7 cellular contexts compared by ENCODE assay signal in genomic region chr12:51048601-51049369, GRCh38. TPM values are rescaled to one million over a fixed set of nuclear protein-coding genes. Genes with fewer than 3 reads are reported as not detected.
DNase-seq lines count a peak whose midpoint lies in the region; ATAC-seq and TF ChIP-seq lines count a peak whose summit lies in the region.

No MANE protein-coding gene starts in this region.

- 9% methylated on average over 18 of the region's 18 CpGs for WGBS in SK-N-SH (ENCODE audit: low lambda C conversion rate)

- no peak for TF ChIP-seq RAD21 in HCT116 (IDR thresholded peaks at IDR 0.05; ENCODE audit: low read depth)
- no peak for TF ChIP-seq RAD21 in SK-N-SH (IDR thresholded peaks at IDR 0.05; ENCODE audit: low read length)

- ATAC-seq in HCT116 = no peak
- ATAC-seq in GM18870 (IDR thresholded peaks at IDR 0.05; ENCODE audit: unreplicated experiment) = no peak

- TF ChIP-seq CTCF in HCT116 (IDR thresholded peaks at IDR 0.05 in 2 of 3, conservative IDR thresholded peaks at IDR 0.05 in 1 of 3; ENCODE audit: borderline replicate concordance in 1 of 3, insufficient read depth in 1 of 3, low read depth in 2 of 3, low read length in 2 of 3) (no peak), SK-N-SH (IDR thresholded peaks at IDR 0.05) (no peak), osteocyte (IDR thresholded peaks at IDR 0.05) (no peak)

- H3K9me3 Mint-ChIP-seq in osteocyte (ENCODE audit: unreplicated experiment) = no peaks in the 10 kb centered on the region

- H3K36me3 ChIP-seq in HCT116 (ENCODE audit: control insufficient read depth in 1 of 2, insufficient read depth in 2 of 2, low read length in 2 of 2) = peaks cover 17 to 18% of the 10 kb centered on the region in 2 experiments
- H3K36me3 ChIP-seq in SK-N-SH (replicated peaks in 1 of 2; ENCODE audit: control insufficient read depth in 1 of 2, insufficient read depth in 2 of 2, low read length in 1 of 2) = peaks cover 11 to 28% of the 10 kb centered on the region in 2 experiments

- H3K36me3 Mint-ChIP-seq in osteocyte (ENCODE audit: unreplicated experiment) = peaks cover 4% of the 10 kb centered on the region

- peak overlapping the region; percentile 86 for H3K27ac Mint-ChIP-seq in osteocyte (ENCODE audit: unreplicated experiment)

- peak overlapping the region; percentile 87 for H3K4me3 Mint-ChIP-seq in osteocyte (ENCODE audit: unreplicated experiment)

- DNase-seq in HCT116 (ENCODE audit: low read depth, low spot score) (no peak), SK-N-SH (peak; percentile 27), erythroblast (lab: John Stamatoyannopoulos, UW) (peak; percentile 48 to 67), osteocyte (ENCODE audit: extremely low spot score, unreplicated experiment) (no peak), COLO668 (lab: John Stamatoyannopoulos, UW; ENCODE audit: unreplicated experiment) (no peak), superior temporal gyrus (ENCODE audit: extremely low spot score) (no peak)

- CTCF ChIA-PET in HCT116 (lab: Charles Lee) = no interaction called here
- CTCF ChIA-PET in SK-N-SH (lab: Yijun Ruan, JAX) = interaction anchor here (0.7 to 1.4 kb wide), 4 partner anchors 12 to 169 kb away, joined by 3 to 5 read pairs (median 4); partner anchors contain the start of gene POU6F1

- H3K27ac ChIP-seq in HCT116 (ENCODE audit: low read depth, low read length) (peak overlapping the region; percentile 84), SK-N-SH (ENCODE audit: low read depth in 2 of 2, low read length in 1 of 2) (peak overlapping the region; percentile 69 to 78; a peak in 3 of 4 replicates)

- RAD21 ChIA-PET in HCT116 (lab: Charles Lee; ENCODE audit: low non-redundant PET in 1 of 2, low total read pairs in 2 of 2, uncharacterized antibody in 2 of 2, unreplicated experiment in 2 of 2) = no interaction called here

- H3K4me1 Mint-ChIP-seq in osteocyte (ENCODE audit: unreplicated experiment) = peaks cover 30% of the 10 kb centered on the region

- H3K27me3 Mint-ChIP-seq in osteocyte (ENCODE audit: unreplicated experiment) = no peaks in the 10 kb centered on the region

- H3K27me3 ChIP-seq in HCT116 (ENCODE audit: insufficient read depth, low read length) (no peaks in the 10 kb centered on the region), SK-N-SH (ENCODE audit: insufficient read depth) (no peaks in the 10 kb centered on the region)

- H3K9me3 ChIP-seq in HCT116 (ENCODE audit: control insufficient read depth in 1 of 2, insufficient read depth in 1 of 2, low read depth in 1 of 2, low read length in 2 of 2) (no peaks in the 10 kb centered on the region), SK-N-SH (no peaks in the 10 kb centered on the region)

- no peaks in the 10 kb centered on the region for H3F3A ChIP-seq in SK-N-SH (replicated peaks; ENCODE audit: insufficient read depth)

- H3K9me2 ChIP-seq in HCT116 (ENCODE audit: insufficient read depth) = no peaks in the 10 kb centered on the region
- no peaks in the 10 kb centered on the region for H3K9me2 ChIP-seq in SK-N-SH

- peak overlapping the region; percentile 87 for H3K4me2 ChIP-seq in HCT116 (ENCODE audit: low read length)
- peak overlapping the region; percentile 95 for H3K4me2 ChIP-seq in SK-N-SH

- H2AFZ ChIP-seq in HCT116 (ENCODE audit: low read depth, low read length, poor library complexity, severe bottlenecking) = no peak overlapping the region
- H2AFZ ChIP-seq in SK-N-SH (ENCODE audit: low read depth) = peak overlapping the region; percentile 66

- H3K79me2 ChIP-seq in HCT116 (ENCODE audit: insufficient read depth, low read length) = peaks cover 37% of the 10 kb centered on the region
- H3K79me2 ChIP-seq in SK-N-SH (ENCODE audit: insufficient read depth) = peaks cover 49% of the 10 kb centered on the region

- peak overlapping the region; percentile 83 for H3K9ac ChIP-seq in HCT116 (ENCODE audit: low read length)
- peak overlapping the region; percentile 70 for H3K9ac ChIP-seq in SK-N-SH

- H3K4me1 ChIP-seq in HCT116 (ENCODE audit: control insufficient read depth in 1 of 2, insufficient read depth in 2 of 2, low read length in 2 of 2) (peaks cover 7 to 18% of the 10 kb centered on the region in 2 experiments; a peak in 2 of 4 replicates), SK-N-SH (ENCODE audit: control insufficient read depth in 1 of 2, insufficient read depth in 2 of 2, low read depth in 1 of 2, low read length in 1 of 2) (peaks cover 4 to 11% of the 10 kb centered on the region in 2 experiments; a peak in 2 of 4 replicates)

- intact Hi-C loops in HCT116 (cut with micrococcal nuclease) = loop anchor here (5.0 kb wide), 1 partner anchor 286 kb away; the partner anchor contains the start of gene ATF1

- H4K20me1 ChIP-seq in HCT116 (ENCODE audit: insufficient read depth) (no peaks in the 10 kb centered on the region), SK-N-SH (ENCODE audit: insufficient read depth) (no peaks in the 10 kb centered on the region)

- no peak for TF ChIP-seq EP300 in SK-N-SH (IDR thresholded peaks at IDR 0.05; ENCODE audit: borderline replicate concordance in 1 of 2, low read depth in 1 of 2, low read length in 1 of 2)

- POLR2A ChIA-PET in HCT116 (lab: Charles Lee) = no interaction called here
- POLR2A ChIA-PET in SK-N-SH (lab: Yijun Ruan, JAX) = interaction anchor here (1.3 to 1.5 kb wide), 3 partner anchors 12 to 35 kb away, joined by 3 to 4 read pairs (median 3); partner anchors contain the start of gene CSRNP2

- TSS peak; percentile 75 for BruUV-seq in HCT116 (replicated peaks; lab: Mats Ljungman, UMichigan)

- TF ChIP-seq POLR2A in HCT116 (IDR thresholded peaks at IDR 0.05; ENCODE audit: borderline replicate concordance, extremely low read depth, insufficient read depth, insufficient read length) = no peak
- TF ChIP-seq POLR2A in erythroblast (IDR thresholded peaks at IDR 0.05; ENCODE audit: low read length) = no peak

- H3K4me3 ChIP-seq in HCT116 (replicated peaks in 1 of 2; ENCODE audit: low read depth in 1 of 2, low read length in 2 of 2) (peak overlapping the region; percentile 71 to 88), SK-N-SH (ENCODE audit: low read depth in 2 of 2, low read length in 1 of 2) (peak overlapping the region; percentile 85)

TF ChIP-seq in SK-N-SH, 30 proteins besides CTCF, POLR2A, EP300 and RAD21 (continues in another document):
- TF ChIP-seq RCOR1 (IDR thresholded peaks at IDR 0.05; ENCODE audit: low read length) (no peak), TCF12 (IDR thresholded peaks at IDR 0.05) (no peak), FOXM1 (IDR thresholded peaks at IDR 0.05; ENCODE audit: low read depth) (no peak), ZBTB33 (IDR thresholded peaks at IDR 0.05; ENCODE audit: borderline replicate concordance, low read depth) (no peak), GATA2 (CRISPR knock-in tag; IDR thresholded peaks at IDR 0.05) (no peak), JUND (IDR thresholded peaks at IDR 0.05) (no peak), SMC3 (IDR thresholded peaks at IDR 0.05; ENCODE audit: low read depth, low read length) (no peak), USF2 (IDR thresholded peaks at IDR 0.05; ENCODE audit: borderline replicate concordance, low read depth, low read length) (no peak), EZH2phosphoT487 (IDR thresholded peaks at IDR 0.05; ENCODE audit: borderline replicate concordance, low read depth) (no peak), POLR2AphosphoS5 (IDR thresholded peaks at IDR 0.05; ENCODE audit: low read depth, low read length) (no peak), NRF1 (IDR thresholded peaks at IDR 0.05; ENCODE audit: low read depth, low read length) (no peak), FOSL2 (IDR thresholded peaks at IDR 0.05; ENCODE audit: borderline replicate concordance, low read depth) (no peak), MEF2A (IDR thresholded peaks at IDR 0.05; ENCODE audit: borderline replicate concordance, low read depth) (no peak), GABPA (IDR thresholded peaks at IDR 0.05; ENCODE audit: low read depth) (no peak)

RNA-seq across cellular contexts. Expression of gene LETMD1, which starts 0.7 kb away (rescaled TPM):
- 70.8 TPM for total RNA-seq in HCT116 (2021; ENCODE audit: unreplicated experiment)
- 93.2 and 98.2 TPM in 2 replicates for polyA plus RNA-seq in HCT116 (2012)
- polyA plus RNA-seq in SK-N-SH (2012; rRNA removed) = 67.8 and 99.3 TPM in 2 replicates
- polyA plus RNA-seq in SK-N-SH (2012; cell fraction: cytosol; rRNA removed) = 50.2 and 57.7 TPM in 2 replicates
- 149 and 222 TPM in 2 replicates for polyA plus RNA-seq in SK-N-SH (2012; cell fraction: nucleus; rRNA removed)
- total RNA-seq in osteocyte = 44.9 and 45.6 TPM in 2 replicates

RNA-seq across cellular contexts. Expression of gene SLC11A2, which starts 22.6 kb away (rescaled TPM):
- 38.7 TPM for total RNA-seq in HCT116 (2021; ENCODE audit: unreplicated experiment)
- 23.1 and 23.5 TPM in 2 replicates for polyA plus RNA-seq in HCT116 (2012)
- polyA plus RNA-seq in SK-N-SH (2012; rRNA removed) = 27.7 and 45.0 TPM in 2 replicates
- polyA plus RNA-seq in SK-N-SH (2012; cell fraction: cytosol; rRNA removed) = 26.2 and 32.3 TPM in 2 replicates
- polyA plus RNA-seq in SK-N-SH (2012; cell fraction: nucleus; rRNA removed) = 57.1 and 71.4 TPM in 2 replicates
- total RNA-seq in osteocyte = 42.6 and 51.8 TPM in 2 replicates

RNA-seq across cellular contexts. Expression of gene CSRNP2, which starts 34.6 kb away (rescaled TPM):
- total RNA-seq in HCT116 (2021; ENCODE audit: unreplicated experiment) = 19.0 TPM
- polyA plus RNA-seq in HCT116 (2012) = 9.2 and 12.6 TPM in 2 replicates
- polyA plus RNA-seq in SK-N-SH (2012; rRNA removed) = 18.7 and 22.7 TPM in 2 replicates
- 18.6 and 19.3 TPM in 2 replicates for polyA plus RNA-seq in SK-N-SH (2012; cell fraction: cytosol; rRNA removed)
- 34.1 and 44.5 TPM in 2 replicates for polyA plus RNA-seq in SK-N-SH (2012; cell fraction: nucleus; rRNA removed)
- 45.1 and 49.0 TPM in 2 replicates for total RNA-seq in osteocyte

Comparison
In these comparisons a context has a peak if more than half of its experiments do, and no peak if none do; other contexts are left out.
1. DNase-seq: peak in SK-N-SH (single experiment) and erythroblast (2 of 2); none in HCT116 (single experiment), osteocyte (single experiment), COLO668 (single experiment) and superior temporal gyrus (single experiment).